In the genomic region with DNA sequence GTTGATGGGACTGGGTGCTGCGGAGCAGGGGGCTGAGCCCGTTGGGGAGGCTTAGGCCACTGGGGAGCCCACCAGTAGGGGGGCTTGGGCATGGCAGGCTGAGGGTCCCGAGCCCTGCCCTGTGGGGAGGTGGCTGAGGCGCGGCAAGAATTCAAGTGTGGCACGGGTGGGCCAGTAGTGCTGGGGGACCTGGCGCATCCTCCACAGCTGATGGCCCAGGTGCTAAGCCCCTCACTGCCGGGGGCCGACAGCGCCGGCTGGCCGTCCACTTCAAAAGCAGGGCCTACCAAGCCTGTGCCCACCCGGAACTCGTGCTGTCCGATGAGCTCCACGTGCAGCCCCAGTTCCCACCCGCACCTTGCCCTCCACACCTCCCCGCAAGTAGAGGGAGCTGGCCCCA, we compare ENCODE assay signal across 21 cellular contexts.
"Had no signal": no experiment of that assay in that cellular context is flagged by ENCODE, and none has a peak within 500 bp of the region (broad histone marks: within the 10 kb centered on the region; RNA-seq: fewer than 3 reads in every experiment).

No MANE protein-coding gene starts in this region.

- H3K4me3 Mint-ChIP-seq: IgD-negative memory B cell had no signal

- H3K36me3 Mint-ChIP-seq: IgD-negative memory B cell had no signal

- H3K4me1 Mint-ChIP-seq: IgD-negative memory B cell had no signal

- DNase-seq: Kasumi-1, MM.1S, NCI-H1092 treated with DMSO at 0.1 percent for 48 hours, NCI-H1436, NCI-H187, NCI-H2029, NCI-H2081 treated with DMSO at 0.1 percent for 48 hours, NCI-H2171, NCI-H226, NCI-H446, NCI-H510A, NCI-H524 treated with DMSO at 0.1 percent for 48 hours, NCI-H69, NCI-H774, RPMI8226, SHP77, SK-N-SH had no signal

- H3K4me2 ChIP-seq: KMS-11, SK-N-SH had no signal

- H3K9me3 ChIP-seq: SK-N-SH had no signal

- FAIRE-seq: K562, RCC 7860 had no signal

- H3K27ac ChIP-seq: KMS-11 had no signal

- H3K4me3 ChIP-seq: K562 had no signal

- H3K27ac Mint-ChIP-seq: IgD-negative memory B cell had no signal

- ATAC-seq: K562 had no signal

- H3K9ac ChIP-seq: KMS-11, SK-N-SH had no signal
